Comparison of ENCODE assay signal across 21 cellular contexts in the genomic region with DNA sequence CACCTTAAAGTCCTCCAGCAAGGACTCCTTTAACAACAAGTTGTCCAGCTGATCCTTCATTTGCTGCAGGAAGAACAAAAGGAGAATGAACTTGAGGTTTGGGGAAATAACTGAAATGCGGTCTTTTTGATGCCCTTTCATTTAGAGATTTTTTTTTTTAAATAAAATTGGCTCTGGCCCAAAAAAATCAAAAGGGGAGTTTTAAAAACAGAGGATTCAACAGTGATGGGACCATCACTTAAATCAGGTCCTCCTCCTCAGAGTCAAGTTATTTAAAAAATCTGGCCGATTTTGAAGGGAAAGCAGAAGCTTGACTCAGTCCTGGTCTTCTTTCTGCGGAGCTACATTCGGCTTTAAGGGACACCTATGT. TPM values are rescaled to one million over a fixed set of nuclear protein-coding genes. Genes with fewer than 3 reads are reported as not detected.
A peak's percentile ranks its signal among the peaks of the same experiment; 100 is the strongest.
DNase-seq lines count a peak whose midpoint lies in the region; ATAC-seq, FAIRE-seq and TF ChIP-seq lines count a peak whose summit lies in the region.
"Had no signal": no experiment of that assay in that cellular context is flagged by ENCODE, and none has a peak within 500 bp of the region (broad histone marks: within the 10 kb centered on the region; RNA-seq: fewer than 3 reads in every experiment).

No MANE protein-coding gene starts in this region.

- H4K91ac ChIP-seq in mesenchymal stem cell (ENCODE audit: low read length) = no peak overlapping the region

- peak; percentile 7 for TF ChIP-seq POLR2A in GM18505 (IDR thresholded peaks at IDR 0.05; ENCODE audit: borderline replicate concordance, extremely low read depth, insufficient read depth, insufficient read length)

- no peak overlapping the region for H3K14ac ChIP-seq in mesenchymal stem cell (ENCODE audit: low read length in 2 of 2)

- H4K8ac ChIP-seq in mesenchymal stem cell (ENCODE audit: low read length) = no peak overlapping the region

- peaks cover 50% of the 10 kb centered on the region for H3K27me3 ChIP-seq in astrocyte (ENCODE audit: insufficient read depth, low read length)
- peaks cover 27 to 42% of the 10 kb centered on the region in 2 experiments for H3K27me3 ChIP-seq in mesenchymal stem cell (ENCODE audit: control insufficient read depth in 1 of 2, insufficient read depth in 1 of 2, low read length in 2 of 2)
- H3K27me3 ChIP-seq: pancreas had no signal

- no peak overlapping the region for H3K27ac Mint-ChIP-seq in activated T-cell treated with anti-CD3 and anti-CD28 coated beads, Interleukin-2, amount 50 U/mL, for 24 hours
- H3K27ac Mint-ChIP-seq in astrocyte (ENCODE audit: unreplicated experiment) = no peak overlapping the region
- H3K27ac Mint-ChIP-seq in stimulated activated effector memory CD8-positive, alpha-beta T cell treated with anti-CD3 and anti-CD28 coated beads, Interleukin-12 subunit alpha, Interleukin-12 subunit beta, amount 100 ng/mL, for 72 hours = no peak overlapping the region
- H3K27ac Mint-ChIP-seq in activated CD8-positive, alpha-beta memory T cell treated with anti-CD3 and anti-CD28 coated beads, Interleukin-2, amount 10 ng/mL, durations not matched to agents 7 days and 5 days = no peak overlapping the region
- H3K27ac Mint-ChIP-seq: activated naive CD4-positive, alpha-beta T cell treated with anti-CD3 and anti-CD28 coated beads, Interleukin-2, amount 10 ng/mL, durations not matched to agents 7 days and 5 days; T-helper 1 cell treated with Interleukin-12 subunit alpha and Interleukin-12 subunit beta and Interleukin-4 antibody, amounts not matched to agents 30 μg/mL and 1 μg/mL, for 36 hours had no signal

- ATAC-seq in GM18505 (IDR thresholded peaks at IDR 0.05; ENCODE audit: unreplicated experiment) = no peak
- no peak for ATAC-seq in stimulated activated effector memory CD8-positive, alpha-beta T cell treated with anti-CD3 and anti-CD28 coated beads, Interleukin-12 subunit alpha, Interleukin-12 subunit beta, amount 100 ng/mL, for 72 hours
- ATAC-seq in activated CD8-positive, alpha-beta memory T cell treated with anti-CD3 and anti-CD28 coated beads, Interleukin-2, amount 10 ng/mL, durations not matched to agents 7 days and 5 days = no peak
- ATAC-seq: A549 had no signal

- no peak overlapping the region for H3K4ac ChIP-seq in mesenchymal stem cell (ENCODE audit: low read depth in 1 of 2, low read length in 2 of 2)

- H3K18ac ChIP-seq in mesenchymal stem cell (ENCODE audit: low read depth in 1 of 2, low read length in 2 of 2) = peak overlapping the region in 1 of 2 experiments; percentile 59

- peaks cover 80% of the 10 kb centered on the region for H3K4me1 Mint-ChIP-seq in activated T-cell treated with anti-CD3 and anti-CD28 coated beads, Interleukin-2, amount 50 U/mL, for 24 hours (ENCODE audit: low read depth)
- H3K4me1 Mint-ChIP-seq in astrocyte (ENCODE audit: low read depth, unreplicated experiment) = peaks cover 27% of the 10 kb centered on the region
- H3K4me1 Mint-ChIP-seq in stimulated activated effector memory CD8-positive, alpha-beta T cell treated with anti-CD3 and anti-CD28 coated beads, Interleukin-12 subunit alpha, Interleukin-12 subunit beta, amount 100 ng/mL, for 72 hours = peaks cover 79% of the 10 kb centered on the region
- H3K4me1 Mint-ChIP-seq in activated CD8-positive, alpha-beta memory T cell treated with anti-CD3 and anti-CD28 coated beads, Interleukin-2, amount 10 ng/mL, durations not matched to agents 7 days and 5 days = peaks cover 75% of the 10 kb centered on the region

- H3K79me1 ChIP-seq in mesenchymal stem cell (replicated peaks; ENCODE audit: low read length, poor library complexity, severe bottlenecking) = no peaks in the 10 kb centered on the region

- FAIRE-seq in astrocyte (lab: Jason Lieb, UNC) = no peak
- FAIRE-seq: A549, pancreas had no signal

- no peak overlapping the region for H2BK120ac ChIP-seq in mesenchymal stem cell (ENCODE audit: low read depth, low read length)

- no peak overlapping the region for H2BK15ac ChIP-seq in mesenchymal stem cell (ENCODE audit: low read depth, poor library complexity, severe bottlenecking)

- no peak for DNase-seq in activated T-cell treated with anti-CD3 and anti-CD28 coated beads, Interleukin-2, amount 50 U/mL, for 24 hours
- no peak for DNase-seq in activated T-cell treated with anti-CD3 and anti-CD28 coated beads, Interleukin-2, amount 50 U/mL, for 1 hour
- DNase-seq in astrocyte (ENCODE audit: low read depth) = no peak
- no peak for DNase-seq in stimulated activated effector memory CD8-positive, alpha-beta T cell treated with anti-CD3 and anti-CD28 coated beads, Interleukin-12 subunit alpha, Interleukin-12 subunit beta, amount 100 ng/mL, for 72 hours (ENCODE audit: low spot score in 2 of 2)
- DNase-seq in mesenchymal stem cell = no peak
- no peak for DNase-seq in activated CD8-positive, alpha-beta memory T cell treated with anti-CD3 and anti-CD28 coated beads, Interleukin-2, amount 10 ng/mL, durations not matched to agents 7 days and 5 days
- no peak for DNase-seq in stimulated activated CD4-positive, alpha-beta T cell treated with anti-CD3 and anti-CD28 coated beads, Interleukin-2, amount 100 ng/mL, for 24 hours
- DNase-seq: activated naive CD4-positive, alpha-beta T cell treated with anti-CD3 and anti-CD28 coated beads, Interleukin-2, amount 10 ng/mL, durations not matched to agents 7 days and 5 days; brain microvascular endothelial cell; NCI-H1048; NCI-H2081; NCI-H524 treated with DMSO at 0.1 percent for 48 hours; pancreas had no signal

- no peak for TF ChIP-seq CTCF in astrocyte (IDR thresholded peaks at IDR 0.05; ENCODE audit: insufficient read depth, low read depth, low read length)

- H3K36me3 ChIP-seq in astrocyte (ENCODE audit: insufficient read depth, low read length) (no peaks in the 10 kb centered on the region), mesenchymal stem cell (ENCODE audit: control insufficient read depth in 1 of 2, insufficient read depth in 2 of 2, low read depth in 1 of 2, low read length in 2 of 2) (no peaks in the 10 kb centered on the region)
- H3K36me3 ChIP-seq: brain microvascular endothelial cell, pancreas had no signal

- H3K4me3 ChIP-seq in astrocyte (ENCODE audit: insufficient read depth, low read depth, low read length) (no peak overlapping the region), mesenchymal stem cell (ENCODE audit: insufficient read depth in 1 of 2, low read depth in 1 of 2, low read length in 2 of 2) (no peak overlapping the region)
- H3K4me3 ChIP-seq: A549, pancreas had no signal

- H3K9me3 Mint-ChIP-seq in activated T-cell treated with anti-CD3 and anti-CD28 coated beads, Interleukin-2, amount 50 U/mL, for 24 hours = no peaks in the 10 kb centered on the region
- H3K9me3 Mint-ChIP-seq in astrocyte (ENCODE audit: unreplicated experiment) = no peaks in the 10 kb centered on the region
- H3K9me3 Mint-ChIP-seq in stimulated activated effector memory CD8-positive, alpha-beta T cell treated with anti-CD3 and anti-CD28 coated beads, Interleukin-12 subunit alpha, Interleukin-12 subunit beta, amount 100 ng/mL, for 72 hours = no peaks in the 10 kb centered on the region
- H3K9me3 Mint-ChIP-seq in activated CD8-positive, alpha-beta memory T cell treated with anti-CD3 and anti-CD28 coated beads, Interleukin-2, amount 10 ng/mL, durations not matched to agents 7 days and 5 days (ENCODE audit: low read depth) = no peaks in the 10 kb centered on the region
- H3K9me3 Mint-ChIP-seq: activated naive CD4-positive, alpha-beta T cell treated with anti-CD3 and anti-CD28 coated beads, Interleukin-2, amount 10 ng/mL, durations not matched to agents 7 days and 5 days; T-helper 1 cell treated with Interleukin-12 subunit alpha and Interleukin-12 subunit beta and Interleukin-4 antibody, amounts not matched to agents 30 μg/mL and 1 μg/mL, for 36 hours had no signal

- H3K27ac ChIP-seq in astrocyte (ENCODE audit: low read depth, low read length) (no peak overlapping the region), mesenchymal stem cell (ENCODE audit: low read length, poor library complexity, severe bottlenecking) (no peak overlapping the region)
- H3K27ac ChIP-seq: A549, brain microvascular endothelial cell had no signal

- H4K20me1 ChIP-seq in astrocyte (ENCODE audit: insufficient read depth, low read length) = no peaks in the 10 kb centered on the region

- CTCF ChIA-PET in activated CD8-positive, alpha-beta memory T cell treated with anti-CD3 and anti-CD28 coated beads, Interleukin-2, amount 10 ng/mL, durations not matched to agents 7 days and 5 days (lab: Charles Lee) = interaction anchor here (1.2 to 9.5 kb wide), 7 partner anchors 10 to 38 kb away, joined by 3 to 92 read pairs (median 17); no protein-coding TSS in a partner anchor

- H3K27me3 Mint-ChIP-seq in activated T-cell treated with anti-CD3 and anti-CD28 coated beads, Interleukin-2, amount 50 U/mL, for 24 hours = peaks cover 20% of the 10 kb centered on the region
- H3K27me3 Mint-ChIP-seq in astrocyte (ENCODE audit: low read depth, unreplicated experiment) = peaks cover 64% of the 10 kb centered on the region
- H3K27me3 Mint-ChIP-seq in activated CD8-positive, alpha-beta memory T cell treated with anti-CD3 and anti-CD28 coated beads, Interleukin-2, amount 10 ng/mL, durations not matched to agents 7 days and 5 days = peaks cover 50% of the 10 kb centered on the region

- no peaks in the 10 kb centered on the region for H3K79me2 ChIP-seq in astrocyte (ENCODE audit: insufficient read depth, low read length)

- H2BK5ac ChIP-seq in mesenchymal stem cell (ENCODE audit: low read depth, low read length, poor library complexity, severe bottlenecking) = no peak overlapping the region

- H3K36me3 Mint-ChIP-seq in activated T-cell treated with anti-CD3 and anti-CD28 coated beads, Interleukin-2, amount 50 U/mL, for 24 hours (ENCODE audit: low read depth) = no peaks in the 10 kb centered on the region
- H3K36me3 Mint-ChIP-seq in astrocyte (ENCODE audit: low read depth, unreplicated experiment) = no peaks in the 10 kb centered on the region
- H3K36me3 Mint-ChIP-seq in stimulated activated effector memory CD8-positive, alpha-beta T cell treated with anti-CD3 and anti-CD28 coated beads, Interleukin-12 subunit alpha, Interleukin-12 subunit beta, amount 100 ng/mL, for 72 hours = peaks cover 19% of the 10 kb centered on the region
- no peaks in the 10 kb centered on the region for H3K36me3 Mint-ChIP-seq in activated CD8-positive, alpha-beta memory T cell treated with anti-CD3 and anti-CD28 coated beads, Interleukin-2, amount 10 ng/mL, durations not matched to agents 7 days and 5 days
- H3K36me3 Mint-ChIP-seq: activated naive CD4-positive, alpha-beta T cell treated with anti-CD3 and anti-CD28 coated beads, Interleukin-2, amount 10 ng/mL, durations not matched to agents 7 days and 5 days had no signal

- no peak overlapping the region for H2AK5ac ChIP-seq in mesenchymal stem cell (ENCODE audit: low read length, severe bottlenecking)

- H3K9ac ChIP-seq in astrocyte (ENCODE audit: low read length) = no peak overlapping the region
- H3K9ac ChIP-seq in mesenchymal stem cell (ENCODE audit: low read length) = no peak overlapping the region

- no peak overlapping the region for H3K4me2 ChIP-seq in astrocyte (ENCODE audit: low read length)
- H3K4me2 ChIP-seq in mesenchymal stem cell (ENCODE audit: low read length, poor library complexity, severe bottlenecking) = no peak overlapping the region
- H3K4me2 ChIP-seq: A549 had no signal

- H3K23ac ChIP-seq in mesenchymal stem cell (ENCODE audit: low read length in 2 of 2) = no peak overlapping the region

- H3K4me1 ChIP-seq in astrocyte (ENCODE audit: insufficient read depth, low read length) (peaks cover 14% of the 10 kb centered on the region), mesenchymal stem cell (ENCODE audit: control insufficient read depth, insufficient read depth, low read depth, low read length) (peaks cover 11% of the 10 kb centered on the region)
- H3K4me1 ChIP-seq: A549, pancreas had no signal

- H2AFZ ChIP-seq in astrocyte (ENCODE audit: low read depth, low read length) = no peak overlapping the region
- no peak overlapping the region for H2AFZ ChIP-seq in mesenchymal stem cell (ENCODE audit: low read depth, low read length)

- 88% methylated on average over 4 of the region's 4 CpGs for WGBS in mesenchymal stem cell

- peak overlapping the region; percentile 46 for H3K4me3 Mint-ChIP-seq in activated T-cell treated with anti-CD3 and anti-CD28 coated beads, Interleukin-2, amount 50 U/mL, for 24 hours
- peak overlapping the region; percentile 35 for H3K4me3 Mint-ChIP-seq in astrocyte (ENCODE audit: unreplicated experiment)
- H3K4me3 Mint-ChIP-seq in stimulated activated effector memory CD8-positive, alpha-beta T cell treated with anti-CD3 and anti-CD28 coated beads, Interleukin-12 subunit alpha, Interleukin-12 subunit beta, amount 100 ng/mL, for 72 hours = peak overlapping the region; percentile 55
- no peak overlapping the region for H3K4me3 Mint-ChIP-seq in activated CD8-positive, alpha-beta memory T cell treated with anti-CD3 and anti-CD28 coated beads, Interleukin-2, amount 10 ng/mL, durations not matched to agents 7 days and 5 days
- H3K4me3 Mint-ChIP-seq: activated naive CD4-positive, alpha-beta T cell treated with anti-CD3 and anti-CD28 coated beads, Interleukin-2, amount 10 ng/mL, durations not matched to agents 7 days and 5 days; T-helper 1 cell treated with Interleukin-12 subunit alpha and Interleukin-12 subunit beta and Interleukin-4 antibody, amounts not matched to agents 30 μg/mL and 1 μg/mL, for 36 hours had no signal

- no peak overlapping the region for H2BK12ac ChIP-seq in mesenchymal stem cell (ENCODE audit: low read length in 2 of 2)

- H3K9me3 ChIP-seq in astrocyte (ENCODE audit: insufficient read depth, low read depth, low read length) (no peaks in the 10 kb centered on the region), mesenchymal stem cell (ENCODE audit: control insufficient read depth, low read length) (no peaks in the 10 kb centered on the region)
- H3K9me3 ChIP-seq: A549, pancreas had no signal

RNA-seq across cellular contexts. Expression of gene IL19, which starts 0.8 kb away (rescaled TPM):
- total RNA-seq in astrocyte = 0.23 TPM in 1 of 2 replicates, not detected in the other
- 0.04 TPM for polyA plus RNA-seq in mesenchymal stem cell (2013, experiment 1 of 2)
- 0.07 TPM for polyA plus RNA-seq in mesenchymal stem cell (2013, experiment 2 of 2)
- total RNA-seq in activated CD8-positive, alpha-beta memory T cell treated with anti-CD3 and anti-CD28 coated beads, Interleukin-2, amount 10 ng/mL, durations not matched to agents 7 days and 5 days = not detected
- total RNA-seq: Daoy, dermis microvascular lymphatic vessel endothelial cell, epithelial cell of proximal tubule, OCI-LY7, pancreas, urinary bladder had no signal
- polyA plus RNA-seq: A549, pancreas, urinary bladder had no signal

RNA-seq across cellular contexts. Expression of gene IL10, which starts 1.0 kb away (rescaled TPM):
- not detected in 2 replicates for total RNA-seq in astrocyte
- polyA plus RNA-seq in mesenchymal stem cell (2013, experiment 1 of 2) = 0.11 TPM
- polyA plus RNA-seq in mesenchymal stem cell (2013, experiment 2 of 2) = not detected
- total RNA-seq in activated CD8-positive, alpha-beta memory T cell treated with anti-CD3 and anti-CD28 coated beads, Interleukin-2, amount 10 ng/mL, durations not matched to agents 7 days and 5 days = not detected
- total RNA-seq: Daoy, dermis microvascular lymphatic vessel endothelial cell, epithelial cell of proximal tubule, OCI-LY7 had no signal
- polyA plus RNA-seq: A549 had no signal
